21 cellular contexts compared by ENCODE assay signal in the genomic region with DNA sequence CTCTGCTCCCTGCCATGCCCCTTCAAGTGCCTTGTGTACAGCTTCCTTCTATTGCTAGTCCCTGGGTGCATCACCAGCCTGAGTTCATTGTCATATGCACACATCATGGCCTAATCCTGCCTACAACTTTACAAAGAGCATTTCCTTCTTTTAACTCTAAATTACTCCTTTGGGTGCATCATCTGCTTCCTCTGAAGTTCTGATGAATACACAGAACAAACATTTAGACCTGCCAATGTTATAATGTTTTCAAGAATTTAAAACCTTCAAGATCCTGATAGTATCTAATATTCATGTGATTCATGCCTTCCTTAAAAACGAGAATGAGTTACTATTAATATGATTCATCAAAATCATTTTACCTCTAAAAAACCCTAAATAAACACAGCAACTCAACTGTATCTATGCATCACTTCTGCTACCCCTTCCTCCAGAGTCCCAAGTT.
DNase-seq lines count a peak whose midpoint lies in the region; ATAC-seq and TF ChIP-seq lines count a peak whose summit lies in the region.
"Had no signal": no experiment of that assay in that cellular context is flagged by ENCODE, and none has a peak within 500 bp of the region (broad histone marks: within the 10 kb centered on the region; RNA-seq: fewer than 3 reads in every experiment).

No MANE protein-coding gene starts in this region.

- H3K27ac ChIP-seq in brain microvascular endothelial cell: no peak overlapping the region
- H3K27ac ChIP-seq in upper lobe of right lung: no peak overlapping the region
- H3K27ac ChIP-seq: gastrocnemius medialis, RWPE1 had no signal

- H3K36me3 ChIP-seq in brain microvascular endothelial cell (replicated peaks) (no peaks in the 10 kb centered on the region), upper lobe of right lung (no peaks in the 10 kb centered on the region)
- H3K36me3 ChIP-seq: gastrocnemius medialis had no signal

- H3K4me1 ChIP-seq in upper lobe of right lung: no peaks in the 10 kb centered on the region
- H3K4me1 ChIP-seq: gastrocnemius medialis had no signal

- intact Hi-C loops in upper lobe of right lung (cut with DNase I): no loop called here

- DNase-seq in GM03348 (ENCODE audit: low spot score): peak; percentile 17
- DNase-seq in M059J (ENCODE audit: low read depth): peak; percentile 83
- peak; percentile 15 for DNase-seq in brain microvascular endothelial cell
- peak; percentile 32 for DNase-seq in renal cortical epithelial cell (ENCODE audit: low read depth)
- DNase-seq in AML-193 (lab: John Stamatoyannopoulos, UW): no peak
- DNase-seq in NAMALWA (ENCODE audit: low spot score): no peak
- no peak for DNase-seq in hypothalamus (lab: John Stamatoyannopoulos, UW)
- no peak for DNase-seq in upper lobe of right lung
- DNase-seq: activated CD8-positive, alpha-beta T cell treated with anti-CD3 and anti-CD28 coated beads for 36 hours; activated gamma-delta T cell treated with Interleukin-2 at 50 U/mL for 16 hours; amygdala; DMS79; erythroblast; gastrocnemius medialis; mesenchymal stem cell; NCI-H2171; NCI-H526; stimulated activated CD4-positive, alpha-beta T cell treated with anti-CD3 and anti-CD28 coated beads, Interleukin-4, amount 100 ng/mL, for 1 hour; stimulated activated naive CD4-positive, alpha-beta T cell had no signal

- in situ Hi-C loops in brain microvascular endothelial cell (cut with HindIII; ENCODE audit: low pct_ligation_motif_present, low sequenced_read_pairs): no loop called here

- H3K27me3 ChIP-seq in brain microvascular endothelial cell (replicated peaks) (no peaks in the 10 kb centered on the region), upper lobe of right lung (no peaks in the 10 kb centered on the region)
- H3K27me3 ChIP-seq: gastrocnemius medialis had no signal

- H3K9me3 ChIP-seq in upper lobe of right lung: no peaks in the 10 kb centered on the region
- H3K9me3 ChIP-seq: gastrocnemius medialis had no signal

- TF ChIP-seq CTCF in brain microvascular endothelial cell (IDR thresholded peaks at IDR 0.05; ENCODE audit: low read depth, low read length, missing control alignments): no peak
- no peak for TF ChIP-seq CTCF in upper lobe of right lung (IDR thresholded peaks at IDR 0.05)

- no peak for ATAC-seq in upper lobe of right lung
- ATAC-seq: activated CD8-positive, alpha-beta T cell treated with anti-CD3 and anti-CD28 coated beads for 36 hours; gastrocnemius medialis; K562 had no signal

- H3K4me3 ChIP-seq in brain microvascular endothelial cell (ENCODE audit: low read depth, low read length) (no peak overlapping the region), upper lobe of right lung (no peak overlapping the region)
- H3K4me3 ChIP-seq: gastrocnemius medialis, K562 had no signal

Comparison
In these comparisons a context has a peak if more than half of its experiments do, and no peak if none do; other contexts are left out.
1. DNase-seq: peak in GM03348 (single experiment), M059J (single experiment), brain microvascular endothelial cell (single experiment) and renal cortical epithelial cell (single experiment); none in AML-193 (0 of 2), NAMALWA (single experiment), hypothalamus (0 of 51) and upper lobe of right lung (single experiment).